15 cellular contexts compared by ENCODE assay signal in the genomic region with DNA sequence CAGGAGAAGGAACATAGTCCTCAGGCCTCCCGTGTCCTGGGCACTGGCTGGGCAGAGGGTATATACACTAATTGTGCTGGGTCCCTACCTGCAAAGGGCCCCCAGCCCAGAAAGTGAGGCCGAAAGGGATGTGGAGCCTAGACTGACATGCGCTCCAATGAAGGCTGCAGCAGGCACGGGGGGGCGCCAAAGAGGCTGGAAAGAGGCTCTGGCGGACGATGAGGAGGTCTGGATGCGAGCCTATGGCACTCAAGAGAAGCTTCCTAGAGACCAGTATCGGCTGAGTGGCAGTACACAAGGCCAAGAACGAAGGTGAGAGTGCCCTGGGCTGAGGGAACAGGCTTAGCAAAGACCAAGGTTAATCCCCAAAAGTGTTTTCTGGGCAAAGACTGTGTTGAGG. TPM values are rescaled to one million over a fixed set of nuclear protein-coding genes. Genes with fewer than 3 reads are reported as not detected.
DNase-seq lines count a peak whose midpoint lies in the region; ATAC-seq and TF ChIP-seq lines count a peak whose summit lies in the region.
"Had no signal": no experiment of that assay in that cellular context is flagged by ENCODE, and none has a peak within 500 bp of the region (broad histone marks: within the 10 kb centered on the region; RNA-seq: fewer than 3 reads in every experiment).

No MANE protein-coding gene starts in this region.

- ATAC-seq in foreskin keratinocyte = no peak

- H3K9me3 ChIP-seq in A673 (ENCODE audit: low read depth, low read length, poor library complexity, severe bottlenecking) (no peaks in the 10 kb centered on the region), tibial artery (no peaks in the 10 kb centered on the region)

- H3K36me3 ChIP-seq in A673 (ENCODE audit: insufficient read depth, low read length, poor library complexity, severe bottlenecking) (peaks cover 22% of the 10 kb centered on the region), tibial artery (peaks cover 39 to 90% (median 58%) of the 10 kb centered on the region in 3 donors)

- no peaks in the 10 kb centered on the region for H3K27me3 ChIP-seq in A673 (replicated peaks; ENCODE audit: insufficient read depth, low read depth, low read length, poor library complexity)
- H3K27me3 ChIP-seq in foreskin keratinocyte = no peaks in the 10 kb centered on the region
- H3K27me3 ChIP-seq in tibial artery = no peaks in the 10 kb centered on the region

- intact Hi-C loops in A673 (cut with micrococcal nuclease; ENCODE audit: unreplicated experiment) = no loop called here
- intact Hi-C loops in tibial artery (cut with DNase I; ENCODE audit: low total_unique reads) = no loop called here

- peaks cover 13% of the 10 kb centered on the region for H3K4me1 Mint-ChIP-seq in T-helper 2 cell treated with Interferon-gamma antibody and Interleukin-4, amounts not matched to agents 5 μg/mL and 100 μg/mL, for 36 hours (ENCODE audit: low read depth)

- POLR2A ChIA-PET in A673 (lab: Charles Lee; ENCODE audit: low non-redundant PET) = no interaction called here

- DNase-seq in A673 (ENCODE audit: low spot score) (peak; percentile 49), ELF-1 (ENCODE audit: low read depth, low spot score) (peak; percentile 66), RPMI8226 (peak; percentile 13), foreskin keratinocyte (no peak), SIG-M5 treated with dmso at 0.1 percent for 504 hours (lab: John Stamatoyannopoulos, UW; ENCODE audit: unreplicated experiment) (no peak), tibial artery (no peak), SKM-1 (lab: John Stamatoyannopoulos, UW; ENCODE audit: unreplicated experiment) (no peak)
- DNase-seq in T-helper 2 cell treated with Interferon-gamma antibody and Interleukin-4, amounts not matched to agents 5 μg/mL and 100 μg/mL, for 36 hours (ENCODE audit: low spot score) = no peak
- DNase-seq: DMS79, hypothalamus, NCI-H510A treated with DMSO at 0.1 percent for 48 hours had no signal

- H3K4me3 ChIP-seq in A673 (ENCODE audit: low read depth, low read length, poor library complexity, severe bottlenecking) (no peak overlapping the region), tibial artery (no peak overlapping the region)

- no peak overlapping the region for H3K4me3 Mint-ChIP-seq in T-helper 2 cell treated with Interferon-gamma antibody and Interleukin-4, amounts not matched to agents 5 μg/mL and 100 μg/mL, for 36 hours
- H3K4me3 Mint-ChIP-seq: activated T-helper 1 cell treated with anti-CD3 and anti-CD28 coated beads, Interleukin-12 subunit alpha, Interleukin-12 subunit beta, Interleukin-2, Interleukin-4 antibody, amounts not matched to agents 30 ng/mL and 10 ng/mL and 1 ng/mL, durations not matched to agents 14 hours and 24 hours and 36 hours had no signal

- no peak overlapping the region for H3K27ac Mint-ChIP-seq in T-helper 2 cell treated with Interferon-gamma antibody and Interleukin-4, amounts not matched to agents 5 μg/mL and 100 μg/mL, for 36 hours

- no peaks in the 10 kb centered on the region for H3K4me1 ChIP-seq in A673 (ENCODE audit: insufficient read depth, low read length, poor library complexity, severe bottlenecking)
- H3K4me1 ChIP-seq in foreskin keratinocyte = peaks cover 8% of the 10 kb centered on the region
- peaks cover 0 to 20% (median 16%) of the 10 kb centered on the region in 4 donors for H3K4me1 ChIP-seq in tibial artery

- CTCF ChIA-PET in A673 (lab: Charles Lee) = no interaction called here

- H3K27me3 Mint-ChIP-seq in T-helper 2 cell treated with Interferon-gamma antibody and Interleukin-4, amounts not matched to agents 5 μg/mL and 100 μg/mL, for 36 hours (ENCODE audit: low read depth) = no peaks in the 10 kb centered on the region

- H3K27ac ChIP-seq in A673 (ENCODE audit: low read depth, low read length, poor library complexity, severe bottlenecking) (no peak overlapping the region), foreskin keratinocyte (no peak overlapping the region), tibial artery (no peak overlapping the region)

- H3K9me3 Mint-ChIP-seq in T-helper 2 cell treated with Interferon-gamma antibody and Interleukin-4, amounts not matched to agents 5 μg/mL and 100 μg/mL, for 36 hours = no peaks in the 10 kb centered on the region
- H3K9me3 Mint-ChIP-seq: activated T-helper 1 cell treated with anti-CD3 and anti-CD28 coated beads, Interleukin-12 subunit alpha, Interleukin-12 subunit beta, Interleukin-2, Interleukin-4 antibody, amounts not matched to agents 30 ng/mL and 10 ng/mL and 1 ng/mL, durations not matched to agents 14 hours and 24 hours and 36 hours had no signal

- BruUV-seq in A673 (replicated peaks; lab: Mats Ljungman, UMichigan) = no TSS peak

- H3K36me3 Mint-ChIP-seq in T-helper 2 cell treated with Interferon-gamma antibody and Interleukin-4, amounts not matched to agents 5 μg/mL and 100 μg/mL, for 36 hours (ENCODE audit: low read depth) = peaks cover 41% of the 10 kb centered on the region

- TF ChIP-seq CTCF in A673 (conservative IDR thresholded peaks at IDR 0.05; ENCODE audit: low read depth, low read length) (peak; percentile 58), foreskin keratinocyte (conservative IDR thresholded peaks at IDR 0.05) (peak; percentile 47), tibial artery (IDR thresholded peaks at IDR 0.05) (no peak)

RNA-seq across cellular contexts. Expression of gene VRK3, which starts 16.6 kb away (rescaled TPM):
- total RNA-seq in A673 (2021) (44.4 and 47.5 TPM in 2 replicates), foreskin keratinocyte (19.6 and 21.0 TPM in 2 replicates)
- 21.3 and 23.0 TPM in 2 replicates for polyA plus RNA-seq in foreskin keratinocyte

RNA-seq across cellular contexts. Expression of gene ZNF473, which starts 17.3 kb away (rescaled TPM):
- total RNA-seq in A673 (2021) (14.4 and 15.6 TPM in 2 replicates), foreskin keratinocyte (8.8 and 9.1 TPM in 2 replicates)
- 2.4 and 3.3 TPM in 2 replicates for polyA plus RNA-seq in foreskin keratinocyte

RNA-seq across cellular contexts. Expression of gene SIGLEC11, which starts 47.6 kb away (rescaled TPM):
- total RNA-seq in A673 (2021) = not detected in 2 replicates
- total RNA-seq in foreskin keratinocyte = not detected in 2 replicates
- polyA plus RNA-seq in foreskin keratinocyte = not detected in 2 replicates
- total RNA-seq: activated T-helper 1 cell treated with anti-CD3 and anti-CD28 coated beads, Interleukin-12 subunit alpha, Interleukin-12 subunit beta, Interleukin-2, Interleukin-4 antibody, amounts not matched to agents 30 ng/mL and 10 ng/mL and 1 ng/mL, durations not matched to agents 14 hours and 24 hours and 36 hours; dermis microvascular lymphatic vessel endothelial cell; HT-29; myocyte had no signal

Comparison
In these comparisons a context has a peak if more than half of its experiments do, and no peak if none do; other contexts are left out.
1. DNase-seq: peak in A673 (single experiment), ELF-1 (single experiment) and RPMI8226 (single experiment); none in foreskin keratinocyte (0 of 2), SIG-M5 treated with dmso at 0.1 percent for 504 hours (single experiment), tibial artery (0 of 2), SKM-1 (single experiment) and T-helper 2 cell treated with Interferon-gamma antibody and Interleukin-4, amounts not matched to agents 5 μg/mL and 100 μg/mL, for 36 hours (single experiment).
2. CTCF ChIP-seq: peak in A673 (single experiment) and foreskin keratinocyte (single experiment); none in tibial artery (0 of 2).